ENCODE assay signal across 8 cellular contexts in genomic region chr14:92039720-92040430, GRCh38. TPM values are rescaled to one million over a fixed set of nuclear protein-coding genes. Genes with fewer than 3 reads are reported as not detected.
DNase-seq lines count a peak whose midpoint lies in the region; ATAC-seq and TF ChIP-seq lines count a peak whose summit lies in the region.

Gene TRIP11 (minus strand): TSS chr14:92040059. CDS start chr14:92039685, 374 bp downstream.

- ATAC-seq in GM18868 (IDR thresholded peaks at IDR 0.05; ENCODE audit: unreplicated experiment) (peak; percentile 95), HG03108 (IDR thresholded peaks at IDR 0.05; ENCODE audit: unreplicated experiment) (peak; percentile 94)

- TSS peak; percentile 85 for BruUV-seq in mammary epithelial cell (replicated peaks; lab: Mats Ljungman, UMichigan)

- TF ChIP-seq CTCF in WERI-Rb-1 (IDR thresholded peaks at IDR 0.05; ENCODE audit: low read depth, low read length), result no peak
- no peak for TF ChIP-seq CTCF in mammary epithelial cell (conservative IDR thresholded peaks at IDR 0.05 in 1 of 2, IDR thresholded peaks at IDR 0.05 in 1 of 2; ENCODE audit: extremely low read depth in 1 of 2, insufficient read depth in 1 of 2, low read depth in 1 of 2, low read length in 2 of 2)
- no peak for TF ChIP-seq CTCF in smooth muscle cell (IDR thresholded peaks at IDR 0.05; ENCODE audit: borderline replicate concordance, insufficient read depth, poor library complexity, severe bottlenecking)

- H3K9me3 ChIP-seq in WERI-Rb-1 (ENCODE audit: severe bottlenecking) (no peaks in the 10 kb centered on the region), mammary epithelial cell (replicated peaks; ENCODE audit: insufficient read depth, low read length) (peaks cover 1% of the 10 kb centered on the region), smooth muscle cell (replicated peaks; ENCODE audit: low read depth) (no peaks in the 10 kb centered on the region)

- H3K36me3 ChIP-seq in ACC112 (ENCODE audit: insufficient read depth, low read length) (peaks cover 4% of the 10 kb centered on the region; the same call in 1 of the 2 replicates), WERI-Rb-1 (peaks cover 7% of the 10 kb centered on the region), mammary epithelial cell (ENCODE audit: insufficient read depth, low read length) (no peaks in the 10 kb centered on the region), smooth muscle cell (ENCODE audit: low read depth) (no peaks in the 10 kb centered on the region)

- in situ Hi-C loops in mammary epithelial cell (cut with MboI; ENCODE audit: low sequenced_read_pairs in 2 of 2), result no loop called here

- 2% methylated on average over 47 of the region's 57 CpGs for WGBS in mammary epithelial cell (ENCODE audit: low coverage, missing lambda C conversion rate)
- under 1% methylated on average over 57 of the region's 57 CpGs for WGBS in smooth muscle cell (ENCODE audit: low lambda C conversion rate)

- H3K27ac ChIP-seq in ACC112 (ENCODE audit: low read depth, low read length) (peak within 1 kb of the TSS; percentile 98), WERI-Rb-1 (peak within 1 kb of the TSS; percentile 94), mammary epithelial cell (ENCODE audit: insufficient read depth, low read depth, low read length) (peak within 1 kb of the TSS; percentile 93), smooth muscle cell (ENCODE audit: low read depth) (peak within 1 kb of the TSS; percentile 98)

- H3K27me3 ChIP-seq in ACC112 (ENCODE audit: insufficient read depth, low read length) (no peaks in the 10 kb centered on the region), WERI-Rb-1 (ENCODE audit: insufficient read depth, low read depth, severe bottlenecking) (no peaks in the 10 kb centered on the region), mammary epithelial cell (ENCODE audit: insufficient read depth, low read length) (no peaks in the 10 kb centered on the region), smooth muscle cell (ENCODE audit: low read depth) (no peaks in the 10 kb centered on the region)

- dilution Hi-C loops in mammary epithelial cell (cut with HindIII; ENCODE audit: low sequenced_read_pairs), result no loop called here

- H3F3A ChIP-seq in smooth muscle cell (ENCODE audit: low read depth), result no peaks in the 10 kb centered on the region

- peaks cover 54% of the 10 kb centered on the region for H3K79me2 ChIP-seq in ACC112 (ENCODE audit: control insufficient read depth, insufficient read depth, low read length, unreplicated experiment)
- peaks cover 67% of the 10 kb centered on the region for H3K79me2 ChIP-seq in mammary epithelial cell (ENCODE audit: insufficient read depth, low read length)
- H3K79me2 ChIP-seq in smooth muscle cell (ENCODE audit: low read depth), result peaks cover 48% of the 10 kb centered on the region

- intact Hi-C loops in mammary epithelial cell (cut with micrococcal nuclease), result loop anchor here (1.0 to 5.0 kb wide), 3 partner anchors 52 to 641 kb away; partner anchors contain the start of gene ATXN3

- H2AFZ ChIP-seq in ACC112 (ENCODE audit: low read length, unreplicated experiment) (peak within 1 kb of the TSS; percentile 76), mammary epithelial cell (ENCODE audit: low read depth, low read length) (peak within 1 kb of the TSS; percentile 88), smooth muscle cell (ENCODE audit: low read depth) (peak within 1 kb of the TSS; percentile 83)

- H3K4me2 ChIP-seq in mammary epithelial cell (ENCODE audit: insufficient read depth, low read depth, low read length), result peak within 1 kb of the TSS; percentile 95
- peak within 1 kb of the TSS; percentile 100 for H3K4me2 ChIP-seq in smooth muscle cell

- H3K4me1 ChIP-seq in ACC112 (ENCODE audit: control insufficient read depth, insufficient read depth, low read length, unreplicated experiment) (peaks cover 12% of the 10 kb centered on the region), mammary epithelial cell (ENCODE audit: insufficient read depth, low read length) (peaks cover 10% of the 10 kb centered on the region), smooth muscle cell (ENCODE audit: low read depth) (peaks cover 9% of the 10 kb centered on the region)

- CTCF ChIA-PET in mammary epithelial cell (lab: Charles Lee; ENCODE audit: low non-redundant PET), result no interaction called here

- no peaks in the 10 kb centered on the region for H4K20me1 ChIP-seq in mammary epithelial cell (ENCODE audit: insufficient read depth, low read length)
- peaks cover 40% of the 10 kb centered on the region for H4K20me1 ChIP-seq in smooth muscle cell (ENCODE audit: low read depth)

- peak; percentile 76 for DNase-seq in NCI-H2196 (lab: John Stamatoyannopoulos, UW; ENCODE audit: unreplicated experiment)
- DNase-seq in WERI-Rb-1, result peak; percentile 97
- DNase-seq in mammary epithelial cell, result peak; percentile 90
- peak; percentile 91 for DNase-seq in iPS-NIHi11 (ENCODE audit: low spot score)
- DNase-seq in smooth muscle cell (lab: John Stamatoyannopoulos, UW; ENCODE audit: unreplicated experiment), result peak; percentile 79

- H3K4me3 ChIP-seq in ACC112 (ENCODE audit: low read depth, low read length) (peak within 1 kb of the TSS; percentile 80), WERI-Rb-1 (ENCODE audit: low read depth, low read length) (peak within 1 kb of the TSS; percentile 82), mammary epithelial cell (replicated peaks in 1 of 3; ENCODE audit: insufficient read depth in 1 of 3, low read depth in 2 of 3, low read length in 3 of 3) (peak within 1 kb of the TSS; percentile 72 to 80 (median 75)), smooth muscle cell (peak within 1 kb of the TSS; percentile 69)

- peak within 1 kb of the TSS; percentile 95 for H3K9ac ChIP-seq in mammary epithelial cell (ENCODE audit: insufficient read depth, low read length)
- H3K9ac ChIP-seq in smooth muscle cell (ENCODE audit: low read depth), result peak within 1 kb of the TSS; percentile 98

RNA-seq across cellular contexts. Expression of gene TRIP11, which starts in this region (rescaled TPM):
- total RNA-seq in mammary epithelial cell (10 to 100 TPM; 38.8 to 46.9 TPM), smooth muscle cell (38.1 and 61.5 TPM in 2 replicates)
- polyA plus RNA-seq in mammary epithelial cell (13.5 TPM), smooth muscle cell (30.0 and 45.4 TPM in 2 replicates)
- 25.2 TPM for polyA minus RNA-seq in mammary epithelial cell

Comparison
In these comparisons a context has a peak if more than half of its experiments do, and no peak if none do; other contexts are left out.
1. Peak in every context shown above with its lines: DNase-seq, ATAC-seq, H3K4me3 ChIP-seq and H3K27ac ChIP-seq.